In the genomic region with DNA sequence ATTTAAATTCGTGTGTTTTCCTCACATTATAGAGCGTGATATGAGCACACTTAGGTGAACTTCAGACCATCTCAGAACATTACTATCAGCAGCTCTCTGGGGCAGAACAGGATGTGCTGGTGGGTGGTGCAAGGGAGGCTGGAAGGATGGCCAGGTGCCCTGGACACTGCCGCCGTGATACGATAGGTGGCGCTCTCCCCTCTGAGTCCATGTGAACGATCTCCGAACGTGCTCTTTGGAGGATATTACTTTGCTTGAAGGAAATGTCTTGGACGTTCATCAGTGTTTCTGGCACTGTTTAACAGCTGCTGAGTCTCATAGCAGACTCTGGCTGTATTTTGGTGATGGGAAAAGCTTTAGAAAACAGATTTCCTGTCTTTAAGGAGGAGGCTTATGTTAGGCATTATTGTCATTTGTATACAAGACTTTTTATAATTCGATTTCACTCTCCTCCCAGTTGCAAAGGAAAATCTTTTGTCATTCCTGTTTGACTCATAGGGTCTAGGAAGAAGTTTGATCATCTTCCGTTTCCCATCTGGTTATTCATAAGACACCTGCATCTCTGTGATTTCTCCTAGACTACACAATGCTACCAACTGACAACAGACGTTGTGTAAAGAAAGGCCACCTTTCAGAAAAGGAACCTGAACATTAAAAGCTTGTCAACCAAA, we compare ENCODE assay signal across 9 cellular contexts.
DNase-seq lines count a peak whose midpoint lies in the region; ATAC-seq and TF ChIP-seq lines count a peak whose summit lies in the region.
"Had no signal": no experiment of that assay in that cellular context is flagged by ENCODE, and none has a peak within 500 bp of the region (broad histone marks: within the 10 kb centered on the region; RNA-seq: fewer than 3 reads in every experiment).

No MANE protein-coding gene starts in this region.

- no TSS peak for BruUV-seq in PC-9 (replicated peaks; lab: Mats Ljungman, UMichigan)

- POLR2A ChIA-PET in PC-9 (lab: Charles Lee; ENCODE audit: unreplicated experiment): no interaction called here

- H3K4me1 ChIP-seq in PC-9 (replicated peaks; ENCODE audit: insufficient read depth): no peaks in the 10 kb centered on the region
- H3K4me1 ChIP-seq: SJSA1 had no signal

- CTCF ChIA-PET in PC-9 (lab: Charles Lee): interaction anchor here (0.5 kb wide), 1 partner anchor 375 kb away, joined by 7 read pairs; no protein-coding TSS in a partner anchor

- no peaks in the 10 kb centered on the region for H3K36me3 ChIP-seq in PC-9 (ENCODE audit: low read depth)
- H3K36me3 ChIP-seq: SJSA1 had no signal

- TF ChIP-seq CTCF in PC-9 (conservative IDR thresholded peaks at IDR 0.05): peak; percentile 63
- TF ChIP-seq CTCF in fibroblast of the aortic adventitia (IDR thresholded peaks at IDR 0.05; ENCODE audit: insufficient read depth, low read length): peak; percentile 68
- no peak for TF ChIP-seq CTCF in omental fat pad (IDR thresholded peaks at IDR 0.05)

- no peaks in the 10 kb centered on the region for H3K79me2 ChIP-seq in PC-9 (ENCODE audit: low read depth)

- DNase-seq in COLO668 (lab: John Stamatoyannopoulos, UW; ENCODE audit: unreplicated experiment) (peak; percentile 42), PC-9 (peak in 1 of 2 experiments; percentile 39), fibroblast of the aortic adventitia (ENCODE audit: low read depth) (peak; percentile 48), omental fat pad (ENCODE audit: low spot score) (peak; percentile 34), SW480 (ENCODE audit: low spot score) (no peak)
- no peak for DNase-seq in NK-92 treated with Interleukin-12 subunit alpha and Interleukin-12 subunit beta, amount 100 ng/mL, for 24 hours (lab: John Stamatoyannopoulos, UW)

- no peaks in the 10 kb centered on the region for H3K9me3 ChIP-seq in PC-9 (ENCODE audit: insufficient read depth, low read depth)
- H3K9me3 ChIP-seq: SJSA1 had no signal

- H3K9me2 ChIP-seq in PC-9 (ENCODE audit: insufficient read depth): no peaks in the 10 kb centered on the region

- H3K4me3 ChIP-seq in PC-9: no peak overlapping the region
- H3K4me3 ChIP-seq in fibroblast of the aortic adventitia (ENCODE audit: low read depth, low read length): no peak overlapping the region
- H3K4me3 ChIP-seq: SJSA1 had no signal

- H4K20me1 ChIP-seq in PC-9 (ENCODE audit: insufficient read depth): no peaks in the 10 kb centered on the region

- no peaks in the 10 kb centered on the region for H3K27me3 ChIP-seq in PC-9 (ENCODE audit: insufficient read depth, low read depth)
- H3K27me3 ChIP-seq: SJSA1 had no signal

- H3K4me2 ChIP-seq in PC-9: no peak overlapping the region

- no peak overlapping the region for H2AFZ ChIP-seq in PC-9

- ATAC-seq in GM19023 (IDR thresholded peaks at IDR 0.05; ENCODE audit: unreplicated experiment) (peak; percentile 98), HG03066 (IDR thresholded peaks at IDR 0.05; ENCODE audit: low read depth, unreplicated experiment) (peak; percentile 85), omental fat pad (ENCODE audit: low FRiP score) (peak; percentile 37)

- no peaks in the 10 kb centered on the region for H3F3A ChIP-seq in PC-9 (ENCODE audit: insufficient read depth, low read depth)

- no peak overlapping the region for H3K27ac ChIP-seq in PC-9
- H3K27ac ChIP-seq: SJSA1 had no signal

- intact Hi-C loops in PC-9 (cut with micrococcal nuclease; ENCODE audit: unreplicated experiment): no loop called here

Comparison
In these comparisons a context has a peak if more than half of its experiments do, and no peak if none do; other contexts are left out.
1. DNase-seq: peak in COLO668 (single experiment), fibroblast of the aortic adventitia (single experiment) and omental fat pad (single experiment); none in NK-92 treated with Interleukin-12 subunit alpha and Interleukin-12 subunit beta, amount 100 ng/mL, for 24 hours (single experiment) and SW480 (single experiment).
2. ATAC-seq: peak in every context shown above with its lines; median percentile 98 in GM19023; 85 in HG03066; 37 in omental fat pad.
3. CTCF ChIP-seq: peak in PC-9 (single experiment) and fibroblast of the aortic adventitia (single experiment); none in omental fat pad (0 of 3).